In the genomic region with DNA sequence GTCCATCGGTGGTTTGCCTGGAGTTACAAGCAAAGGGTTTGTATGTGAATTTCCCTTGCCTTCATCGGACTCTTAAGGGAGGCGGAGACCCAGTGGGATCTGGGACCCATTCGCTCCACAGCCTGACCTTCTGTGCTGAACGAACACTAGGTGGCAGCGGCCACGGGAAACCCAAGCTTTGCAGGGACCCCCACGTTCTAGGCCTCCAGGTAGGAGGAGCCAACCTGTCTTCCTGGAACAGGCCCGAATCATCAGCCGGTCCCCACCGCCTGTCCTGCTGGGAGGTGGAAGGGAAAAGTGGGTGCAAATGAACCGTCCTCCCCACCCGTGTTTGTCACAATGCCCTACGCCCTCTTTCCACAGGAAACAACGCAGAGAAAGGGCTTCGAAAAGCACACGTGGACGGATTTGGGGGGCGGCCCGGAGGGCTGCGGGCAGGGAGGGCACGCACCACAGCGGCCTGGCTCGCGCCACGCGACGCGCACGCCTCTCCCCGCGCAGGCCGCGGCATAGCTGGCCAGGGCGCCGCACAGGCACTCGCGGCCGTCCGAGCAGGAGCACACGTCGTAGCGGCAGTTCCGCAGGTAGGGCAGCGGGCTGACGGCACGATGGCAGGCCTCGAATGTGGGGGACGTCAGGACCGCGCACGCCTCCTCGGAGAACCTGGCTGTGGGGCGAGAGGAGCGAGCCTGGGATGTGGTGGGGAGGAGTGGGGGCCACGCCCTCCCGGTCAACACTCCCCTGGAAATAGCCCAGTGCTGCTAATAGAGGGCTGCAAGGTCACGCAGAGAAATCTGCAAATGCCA, we compare ENCODE assay signal across 9 cellular contexts.
A peak's percentile ranks its signal among the peaks of the same experiment; 100 is the strongest.
DNase-seq lines count a peak whose midpoint lies in the region; ATAC-seq and TF ChIP-seq lines count a peak whose summit lies in the region.
"Had no signal": no experiment of that assay in that cellular context is flagged by ENCODE, and none has a peak within 500 bp of the region (broad histone marks: within the 10 kb centered on the region; RNA-seq: fewer than 3 reads in every experiment).

No MANE protein-coding gene starts in this region.

- H3K27ac Mint-ChIP-seq in chondrocyte (ENCODE audit: unreplicated experiment): no peak overlapping the region
- H3K27ac Mint-ChIP-seq in neural crest cell (ENCODE audit: unreplicated experiment): no peak overlapping the region
- H3K27ac Mint-ChIP-seq: IgD-negative memory B cell had no signal

- H3K27ac ChIP-seq in DND-41 (ENCODE audit: low read length): no peak overlapping the region

- TF ChIP-seq CTCF in DND-41 (IDR thresholded peaks at IDR 0.05; ENCODE audit: borderline replicate concordance, extremely low read depth, low read length, poor library complexity, severe bottlenecking): peak; percentile 51
- TF ChIP-seq CTCF in chondrocyte (IDR thresholded peaks at IDR 0.05): peak; percentile 68
- peak; percentile 61 for TF ChIP-seq CTCF in neural crest cell (conservative IDR thresholded peaks at IDR 0.05)

- H3K9me3 Mint-ChIP-seq in chondrocyte (ENCODE audit: low read depth) (no peaks in the 10 kb centered on the region), neural crest cell (no peaks in the 10 kb centered on the region)
- H3K9me3 Mint-ChIP-seq: IgD-negative memory B cell had no signal

- no peaks in the 10 kb centered on the region for H3K36me3 ChIP-seq in DND-41 (ENCODE audit: insufficient read depth, low read length)

- H3K36me3 Mint-ChIP-seq in chondrocyte (ENCODE audit: low read depth) (no peaks in the 10 kb centered on the region), neural crest cell (ENCODE audit: low read depth) (no peaks in the 10 kb centered on the region)
- H3K36me3 Mint-ChIP-seq: IgD-negative memory B cell had no signal

- no peaks in the 10 kb centered on the region for H4K20me1 ChIP-seq in DND-41 (ENCODE audit: insufficient read depth, low read length)

- H3K9me3 ChIP-seq in DND-41 (ENCODE audit: insufficient read depth, low read length, severe bottlenecking): no peaks in the 10 kb centered on the region

- H3K79me2 ChIP-seq in DND-41 (ENCODE audit: insufficient read depth, low read length): no peaks in the 10 kb centered on the region

- no peak overlapping the region for H3K4me2 ChIP-seq in DND-41 (ENCODE audit: insufficient read depth, low read length)

- H3K27me3 Mint-ChIP-seq in chondrocyte (ENCODE audit: low read depth) (no peaks in the 10 kb centered on the region), neural crest cell (ENCODE audit: low read depth) (peaks cover 21% of the 10 kb centered on the region)

- no peaks in the 10 kb centered on the region for H3K4me1 ChIP-seq in DND-41 (ENCODE audit: insufficient read depth, low read length)

- H3K27me3 ChIP-seq in DND-41 (ENCODE audit: insufficient read depth, low read length, poor library complexity): no peaks in the 10 kb centered on the region

- H3K4me1 Mint-ChIP-seq in chondrocyte (ENCODE audit: low read depth): peaks cover 40% of the 10 kb centered on the region
- H3K4me1 Mint-ChIP-seq in neural crest cell: peaks cover 32% of the 10 kb centered on the region
- H3K4me1 Mint-ChIP-seq: IgD-negative memory B cell had no signal

- H3K9ac ChIP-seq in DND-41 (ENCODE audit: low read depth, low read length): no peak overlapping the region

- H3K4me3 Mint-ChIP-seq in chondrocyte (ENCODE audit: unreplicated experiment) (no peak overlapping the region), neural crest cell (no peak overlapping the region)

- peak; percentile 32 for DNase-seq in DND-41
- peak; percentile 66 for DNase-seq in NCI-H2171 treated with DMSO at 0.1 percent for 48 hours (lab: John Stamatoyannopoulos, UW)
- no peak for DNase-seq in chondrocyte (ENCODE audit: low spot score)
- peak; percentile 20 for DNase-seq in neural crest cell (ENCODE audit: low read depth, low spot score)

- ATAC-seq in DND-41 (ENCODE audit: insufficient read depth, low read depth) (peak; percentile 57; the same call in 2 of the 3 replicates), HG02981 (IDR thresholded peaks at IDR 0.05; ENCODE audit: unreplicated experiment) (no peak), GM18909 (IDR thresholded peaks at IDR 0.05; ENCODE audit: poor library complexity, unreplicated experiment) (no peak), GM21619 (IDR thresholded peaks at IDR 0.05; ENCODE audit: unreplicated experiment) (no peak), HG03521 (IDR thresholded peaks at IDR 0.05; ENCODE audit: unreplicated experiment) (no peak)

- H2AFZ ChIP-seq in DND-41 (ENCODE audit: low read depth, low read length): no peak overlapping the region

- H3K4me3 ChIP-seq in DND-41 (ENCODE audit: low read depth in 1 of 2, low read length in 2 of 2): no peak overlapping the region
